Comparison of ENCODE assay signal across 17 cellular contexts in the genomic region with DNA sequence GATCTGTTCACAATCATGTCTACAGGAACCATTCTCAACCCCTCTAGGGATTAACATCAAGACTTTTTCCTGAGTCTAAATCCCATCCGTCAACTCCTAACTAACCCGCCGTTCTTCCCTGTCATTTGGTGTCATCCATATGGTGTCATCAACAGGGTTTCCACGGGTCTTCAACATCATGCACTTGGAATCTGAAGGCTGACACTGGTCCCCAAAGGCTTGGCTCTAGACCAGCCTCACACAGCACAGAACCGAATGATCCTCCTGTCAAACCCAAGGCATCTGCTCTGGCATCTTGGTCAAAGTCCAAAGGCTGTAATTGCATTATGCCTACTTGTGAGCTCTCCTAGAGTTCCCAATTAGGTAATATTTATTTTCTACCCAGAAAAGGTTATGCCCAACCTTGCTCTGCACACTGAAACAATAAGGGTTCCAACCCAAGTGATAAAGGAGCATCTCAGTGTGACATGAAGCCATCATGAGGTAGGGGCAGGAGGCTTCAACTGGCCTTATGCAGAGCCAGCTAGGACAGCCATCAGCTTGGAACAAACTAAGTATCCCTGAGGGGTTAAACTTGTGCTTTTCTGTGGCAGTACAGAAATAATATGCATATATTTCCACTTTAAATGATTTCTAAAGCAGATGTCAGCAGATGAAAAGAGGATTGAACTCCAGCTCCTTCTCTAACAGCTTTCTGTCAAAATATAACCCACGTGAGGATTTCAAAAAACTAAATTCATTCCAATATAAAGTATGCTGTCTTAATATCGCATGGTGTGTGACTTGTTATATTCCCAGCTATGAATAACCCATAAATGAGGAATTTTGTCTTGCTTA. TPM values are rescaled to one million over a fixed set of nuclear protein-coding genes. Genes with fewer than 3 reads are reported as not detected.
DNase-seq lines count a peak whose midpoint lies in the region; FAIRE-seq and TF ChIP-seq lines count a peak whose summit lies in the region.
"Had no signal": no experiment of that assay in that cellular context is flagged by ENCODE, and none has a peak within 500 bp of the region (broad histone marks: within the 10 kb centered on the region; RNA-seq: fewer than 3 reads in every experiment).

No MANE protein-coding gene starts in this region.

- peaks cover 67% of the 10 kb centered on the region for H3F3A ChIP-seq in PC-9 (ENCODE audit: insufficient read depth, low read depth)

- no peak for FAIRE-seq in GM12891 (lab: Jason Lieb, UNC)

- BruUV-seq in PC-9 (replicated peaks; lab: Mats Ljungman, UMichigan) = no TSS peak

- peaks cover 0 to 2% (median 0%) of the 10 kb centered on the region in 5 donors for H3K9me3 Mint-ChIP-seq in CD8-positive, alpha-beta memory T cell
- H3K9me3 Mint-ChIP-seq: activated naive CD8-positive, alpha-beta T cell treated with anti-CD3 and anti-CD28 coated beads, Interleukin-2, amount 50 U/mL, for 24 hours; activated T-helper 17 cell treated with anti-CD3 and anti-CD28 coated beads, Interleukin-2, amount 50 U/mL, for 72 hours had no signal

- H3K36me3 Mint-ChIP-seq in CD8-positive, alpha-beta memory T cell = peaks cover 0 to 2% (median 0%) of the 10 kb centered on the region in 3 donors

- peaks cover 51% of the 10 kb centered on the region for H3K79me2 ChIP-seq in PC-9 (ENCODE audit: low read depth)
- peaks cover 33% of the 10 kb centered on the region for H3K79me2 ChIP-seq in hepatocyte
- peaks cover 2% of the 10 kb centered on the region for H3K79me2 ChIP-seq in trophoblast cell (ENCODE audit: control insufficient read depth, insufficient read depth, low read length, poor library complexity)

- no peak overlapping the region for H4K8ac ChIP-seq in trophoblast cell (ENCODE audit: low read depth, low read length)

- H3K4me3 ChIP-seq in PC-9 = no peak overlapping the region
- no peak overlapping the region for H3K4me3 ChIP-seq in hepatocyte
- H3K4me3 ChIP-seq in trophoblast cell (ENCODE audit: low read depth, low read length) = no peak overlapping the region
- H3K4me3 ChIP-seq in CD8-positive, alpha-beta memory T cell (ENCODE audit: low read length) = no peak overlapping the region
- H3K4me3 ChIP-seq: skin epidermis had no signal

- H3K4me1 ChIP-seq in PC-9 (replicated peaks; ENCODE audit: insufficient read depth) = peaks cover 96% of the 10 kb centered on the region
- H3K4me1 ChIP-seq in hepatocyte (ENCODE audit: insufficient read depth) = peaks cover 38% of the 10 kb centered on the region
- H3K4me1 ChIP-seq in trophoblast cell (ENCODE audit: control insufficient read depth in 1 of 2, insufficient read depth in 2 of 2, low read length in 2 of 2) = peaks cover 5 to 16% of the 10 kb centered on the region in 2 experiments
- peaks cover 21% of the 10 kb centered on the region for H3K4me1 ChIP-seq in CD8-positive, alpha-beta memory T cell (ENCODE audit: insufficient read depth, low read length)

- intact Hi-C loops in PC-9 (cut with micrococcal nuclease; ENCODE audit: unreplicated experiment) = no loop called here

- POLR2A ChIA-PET in PC-9 (lab: Charles Lee; ENCODE audit: unreplicated experiment) = interaction anchor here (0.6 kb wide), 1 partner anchor 27 kb away, joined by 3 read pairs; no protein-coding TSS in a partner anchor
- POLR2A ChIA-PET in CD8-positive, alpha-beta memory T cell (lab: Charles Lee) = no interaction called here

- peaks cover 11% of the 10 kb centered on the region for H3K79me1 ChIP-seq in trophoblast cell (ENCODE audit: low read length)

- H4K12ac ChIP-seq in trophoblast cell (ENCODE audit: low read depth, low read length) = no peak overlapping the region

- H3K27me3 Mint-ChIP-seq in CD8-positive, alpha-beta memory T cell = peaks cover 4 to 21% of the 10 kb centered on the region in 2 donors

- H2BK5ac ChIP-seq in trophoblast cell (ENCODE audit: low read depth, low read length, poor library complexity) = no peak overlapping the region

- DNase-seq in GM12891 (ENCODE audit: insufficient read length, low spot score) (no peak), PC-9 (no peak), hepatocyte (ENCODE audit: low spot score) (no peak), trophoblast cell (no peak), NOMO-1 (lab: John Stamatoyannopoulos, UW; ENCODE audit: unreplicated experiment in 2 of 2) (no peak), H4 (ENCODE audit: low spot score) (no peak)
- no peak for DNase-seq in CD8-positive, alpha-beta memory T cell
- DNase-seq: activated naive CD8-positive, alpha-beta T cell treated with anti-CD3 and anti-CD28 coated beads, Interleukin-2, amount 50 U/mL, for 24 hours; central memory CD4-positive, alpha-beta T cell; DMS153; effector CD8-positive, alpha-beta T cell; midbrain; NCI-H1417 treated with DMSO at 0.1 percent for 48 hours; NCI-H2227 treated with DMSO at 0.1 percent for 48 hours had no signal

- no peak for TF ChIP-seq CTCF in PC-9 (conservative IDR thresholded peaks at IDR 0.05)
- TF ChIP-seq CTCF in hepatocyte (IDR thresholded peaks at IDR 0.05; ENCODE audit: poor library complexity) = no peak

- H3K9me3 ChIP-seq in PC-9 (ENCODE audit: insufficient read depth, low read depth) (no peaks in the 10 kb centered on the region), hepatocyte (ENCODE audit: low read depth) (no peaks in the 10 kb centered on the region), trophoblast cell (ENCODE audit: insufficient read depth, low read depth, low read length) (no peaks in the 10 kb centered on the region)
- H3K9me3 ChIP-seq in CD8-positive, alpha-beta memory T cell (ENCODE audit: low read length) = no peaks in the 10 kb centered on the region

- H4K20me1 ChIP-seq in PC-9 (ENCODE audit: insufficient read depth) (no peaks in the 10 kb centered on the region), hepatocyte (ENCODE audit: insufficient read depth, poor library complexity, severe bottlenecking) (no peaks in the 10 kb centered on the region)

- H3K27ac Mint-ChIP-seq in CD8-positive, alpha-beta memory T cell = peak overlapping the region in 1 of 8 donors; percentile 21
- H3K27ac Mint-ChIP-seq: activated naive CD8-positive, alpha-beta T cell treated with anti-CD3 and anti-CD28 coated beads, Interleukin-2, amount 50 U/mL, for 24 hours; activated T-helper 17 cell treated with anti-CD3 and anti-CD28 coated beads, Interleukin-2, amount 50 U/mL, for 72 hours; B cell had no signal

- CTCF ChIA-PET in PC-9 (lab: Charles Lee) = no interaction called here
- CTCF ChIA-PET in CD8-positive, alpha-beta memory T cell (lab: Charles Lee) = interaction anchor here (1.5 kb wide), 1 partner anchor 13 kb away, joined by 4 read pairs; a partner anchor contains a TSS

- no peak for TF ChIP-seq POLR2A in GM12891 (IDR thresholded peaks at IDR 0.05; ENCODE audit: low read depth, low read length)

- H3K27me3 ChIP-seq in PC-9 (ENCODE audit: insufficient read depth, low read depth) (no peaks in the 10 kb centered on the region), hepatocyte (no peaks in the 10 kb centered on the region), trophoblast cell (ENCODE audit: insufficient read depth, low read length) (no peaks in the 10 kb centered on the region)
- no peaks in the 10 kb centered on the region for H3K27me3 ChIP-seq in CD8-positive, alpha-beta memory T cell (ENCODE audit: insufficient read depth, low read length, poor library complexity, severe bottlenecking)

- H3K9me2 ChIP-seq in PC-9 (ENCODE audit: insufficient read depth) (no peaks in the 10 kb centered on the region), hepatocyte (replicated peaks; ENCODE audit: insufficient read depth) (no peaks in the 10 kb centered on the region)

- H3K4me2 ChIP-seq in PC-9 (no peak overlapping the region), hepatocyte (no peak overlapping the region), trophoblast cell (ENCODE audit: low read length) (no peak overlapping the region)

- no peak overlapping the region for H2BK12ac ChIP-seq in trophoblast cell (ENCODE audit: low read length)

- peaks cover 10 to 32% (median 21%) of the 10 kb centered on the region in 3 donors for H3K4me1 Mint-ChIP-seq in CD8-positive, alpha-beta memory T cell

- H3K18ac ChIP-seq in trophoblast cell (ENCODE audit: low read length) = no peak overlapping the region

- H3K36me3 ChIP-seq in PC-9 (ENCODE audit: low read depth) (peaks cover 42% of the 10 kb centered on the region), hepatocyte (replicated peaks; ENCODE audit: insufficient read depth, low read depth) (no peaks in the 10 kb centered on the region), trophoblast cell (ENCODE audit: control insufficient read depth in 1 of 2, insufficient read depth in 2 of 2, low read length in 2 of 2) (peaks cover 5 to 36% of the 10 kb centered on the region in 2 experiments)
- no peaks in the 10 kb centered on the region for H3K36me3 ChIP-seq in CD8-positive, alpha-beta memory T cell (ENCODE audit: insufficient read depth, low read length)

- no peak overlapping the region for H3K4ac ChIP-seq in trophoblast cell (ENCODE audit: low read depth, low read length)

- no peak overlapping the region for H3K9ac ChIP-seq in trophoblast cell (ENCODE audit: low read length)

- H2AK5ac ChIP-seq in trophoblast cell (ENCODE audit: low read length) = no peak overlapping the region

- no peak overlapping the region for H3K14ac ChIP-seq in trophoblast cell (ENCODE audit: low read length)

- H2BK120ac ChIP-seq in trophoblast cell (ENCODE audit: insufficient read depth, low read length, poor library complexity) = no peak overlapping the region

- no peak overlapping the region for H2AFZ ChIP-seq in PC-9
- no peak overlapping the region for H2AFZ ChIP-seq in hepatocyte
- H2AFZ ChIP-seq in trophoblast cell (ENCODE audit: insufficient read depth, low read length, poor library complexity) = no peak overlapping the region

- 75% methylated on average over 7 of the region's 7 CpGs for WGBS in hepatocyte (ENCODE audit: low lambda C conversion rate, missing lambda C conversion rate)
- WGBS in trophoblast cell (ENCODE audit: extremely low coverage, insufficient coverage, insufficient read length) = no CpG with 5 or more reads among the region's 7 CpGs

- H3K27ac ChIP-seq in PC-9 (peak overlapping the region; percentile 94), hepatocyte (peak overlapping the region; percentile 38), trophoblast cell (ENCODE audit: low read depth, low read length) (peak overlapping the region; percentile 17)
- H3K27ac ChIP-seq in CD8-positive, alpha-beta memory T cell (ENCODE audit: low read depth, low read length) = no peak overlapping the region
- H3K27ac ChIP-seq: skin epidermis had no signal

- no peak overlapping the region for H4K91ac ChIP-seq in trophoblast cell (ENCODE audit: low read depth, low read length)

- H3K4me3 Mint-ChIP-seq in CD8-positive, alpha-beta memory T cell = no peak overlapping the region
- H3K4me3 Mint-ChIP-seq: activated naive CD8-positive, alpha-beta T cell treated with anti-CD3 and anti-CD28 coated beads, Interleukin-2, amount 50 U/mL, for 24 hours; activated T-helper 17 cell treated with anti-CD3 and anti-CD28 coated beads, Interleukin-2, amount 50 U/mL, for 72 hours; B cell had no signal

- H3K23ac ChIP-seq in trophoblast cell (ENCODE audit: low read length) = no peak overlapping the region

RNA-seq across cellular contexts. Expression of a gene that starts 13.9 kb away (rescaled TPM):
- 9.9 TPM for polyA plus RNA-seq in GM12891 (2012; ENCODE audit: low read depth, missing spikeins)
- total RNA-seq in PC-9 (2021) (38.8 and 53.6 TPM in 2 replicates), hepatocyte (150 and 151 TPM in 2 replicates)
- polyA plus RNA-seq in hepatocyte = 35.9 and 58.8 TPM in 2 replicates
- polyA plus RNA-seq in trophoblast cell (2013) = 143 and 145 TPM in 2 replicates
- 18.1 and 46.6 TPM in 2 replicates for total RNA-seq in H4 (2014; rRNA removed; shearing (Covaris generic))
- under 1 TPM; 0.68 to 0.93 TPM for total RNA-seq in CD8-positive, alpha-beta memory T cell
- 3.5 TPM for polyA plus RNA-seq in CD8-positive, alpha-beta memory T cell

RNA-seq across cellular contexts. Expression of a gene that starts 58.4 kb away (rescaled TPM):
- polyA plus RNA-seq in GM12891 (2012; ENCODE audit: low read depth, missing spikeins) = 38.1 TPM
- 84.6 and 92.3 TPM in 2 replicates for total RNA-seq in PC-9 (2021)
- 216 and 224 TPM in 2 replicates for total RNA-seq in hepatocyte
- polyA plus RNA-seq in hepatocyte = 191 and 226 TPM in 2 replicates
- 56.0 and 58.6 TPM in 2 replicates for polyA plus RNA-seq in trophoblast cell (2013)
- total RNA-seq in H4 (2014; rRNA removed; shearing (Covaris generic)) = 227 and 283 TPM in 2 replicates
- 10 to 100 TPM; 57.4 to 64.7 TPM for total RNA-seq in CD8-positive, alpha-beta memory T cell
- 116 TPM for polyA plus RNA-seq in CD8-positive, alpha-beta memory T cell
